Comparison of ENCODE assay signal across 9 cellular contexts in genomic region chr2:113136828-113137775, GRCh38. TPM values are rescaled to one million over a fixed set of nuclear protein-coding genes. Genes with fewer than 3 reads are reported as not detected.
DNase-seq lines count a peak whose midpoint lies in the region; ATAC-seq and TF ChIP-seq lines count a peak whose summit lies in the region.
"Had no signal": no experiment of that assay in that cellular context is flagged by ENCODE, and none has a peak within 500 bp of the region (broad histone marks: within the 10 kb centered on the region; RNA-seq: fewer than 3 reads in every experiment).

No MANE protein-coding gene starts in this region.

- no peaks in the 10 kb centered on the region for H3K36me3 ChIP-seq in H7 (replicated peaks; ENCODE audit: control insufficient read depth, insufficient read depth, low read length)
- no peaks in the 10 kb centered on the region for H3K36me3 ChIP-seq in breast epithelium
- H3K36me3 ChIP-seq in tibial nerve, result no peaks in the 10 kb centered on the region

- ATAC-seq in left lobe of liver (peak; percentile 71), HG03439 (IDR thresholded peaks at IDR 0.05; ENCODE audit: unreplicated experiment) (no peak), HG03196 (IDR thresholded peaks at IDR 0.05; ENCODE audit: unreplicated experiment) (no peak)

- H3K27me3 ChIP-seq in H7 (ENCODE audit: control insufficient read depth, insufficient read depth, low read length), result no peaks in the 10 kb centered on the region
- no peaks in the 10 kb centered on the region for H3K27me3 ChIP-seq in breast epithelium
- no peaks in the 10 kb centered on the region for H3K27me3 ChIP-seq in tibial nerve

- no peak for TF ChIP-seq EP300 in tibial nerve (IDR thresholded peaks at IDR 0.05)

- peak; percentile 65 for DNase-seq in COLO829 (ENCODE audit: low spot score)
- peak; percentile 63 for DNase-seq in H7
- peak; percentile 45 for DNase-seq in RPMI7951 (ENCODE audit: low read depth)
- DNase-seq in breast epithelium (ENCODE audit: low spot score in 2 of 2), result no peak
- DNase-seq in left lobe of liver (ENCODE audit: low spot score), result peak; percentile 45
- DNase-seq in tibial nerve (ENCODE audit: low spot score in 2 of 2), result peak in 1 of 2 donors; percentile 67

- WGBS in tibial nerve, 2 donors, result 48 to 49% methylated on average over 8 of the region's 8 CpGs

- H3K4me3 ChIP-seq in H7 (ENCODE audit: insufficient read depth, low read depth, low read length) (no peak overlapping the region), breast epithelium (no peak overlapping the region), tibial nerve (no peak overlapping the region)

- H3K9me3 ChIP-seq in breast epithelium, result no peaks in the 10 kb centered on the region
- no peaks in the 10 kb centered on the region for H3K9me3 ChIP-seq in tibial nerve

- TF ChIP-seq CTCF in breast epithelium (IDR thresholded peaks at IDR 0.05), result peak; percentile 13 to 54 (median 46)
- peak; percentile 27 to 65 (median 55) for TF ChIP-seq CTCF in tibial nerve (IDR thresholded peaks at IDR 0.05)

- TF ChIP-seq POLR2A in breast epithelium (IDR thresholded peaks at IDR 0.05) (no peak), tibial nerve (IDR thresholded peaks at IDR 0.05) (no peak)

- intact Hi-C loops in breast epithelium (cut with DNase I; ENCODE audit: low total_unique reads), result no loop called here

- H3K27ac ChIP-seq in breast epithelium (no peak overlapping the region), tibial nerve (no peak overlapping the region)

- H3K4me1 ChIP-seq in breast epithelium (no peaks in the 10 kb centered on the region), tibial nerve (no peaks in the 10 kb centered on the region)

RNA-seq across cellular contexts. Expression of gene IL1RN, which starts 9.7 kb away (rescaled TPM):
- not detected in 2 replicates for total RNA-seq in H7 (2014; rRNA removed; shearing (Covaris generic))
- 0.48 TPM in 1 of 2 replicates, not detected in the other for total RNA-seq in RPMI7951 (2014; rRNA removed; shearing (Covaris generic))
- 1 to 10 TPM in 2 of 3 donors, under 1 TPM in 1; 0.66 to 3.8 (median 1.6) TPM for total RNA-seq in breast epithelium
- 16.0 TPM for total RNA-seq in left lobe of liver
- under 1 TPM in 1 of 4 donors, not detected in 3; 0.59 TPM for total RNA-seq in tibial nerve
- total RNA-seq: pulmonary artery endothelial cell had no signal

RNA-seq across cellular contexts. Expression of gene PSD4, which starts 36.7 kb away (rescaled TPM):
- total RNA-seq in H7 (2014; rRNA removed; shearing (Covaris generic)), result 1.5 and 1.9 TPM in 2 replicates
- 2.5 and 5.9 TPM in 2 replicates for total RNA-seq in RPMI7951 (2014; rRNA removed; shearing (Covaris generic))
- total RNA-seq in breast epithelium (10 to 100 TPM in 2 of 3 donors, 1 to 10 TPM in 1; 4.3 to 61.2 (median 40.3) TPM), left lobe of liver (60.3 TPM), tibial nerve (10 to 100 TPM in 3 of 4 donors, 1 to 10 TPM in 1; 8.7 to 20.7 (median 11.3) TPM)

Comparison
In these comparisons a context has a peak if more than half of its experiments do, and no peak if none do; other contexts are left out.
1. DNase-seq: peak in COLO829 (single experiment), H7 (single experiment), RPMI7951 (single experiment) and left lobe of liver (single experiment); none in breast epithelium (0 of 2).